Comparison of ENCODE assay signal across 14 cellular contexts in genomic region chr5:147565524-147565923, GRCh38.
DNase-seq lines count a peak whose midpoint lies in the region; ATAC-seq and FAIRE-seq lines count a peak whose summit lies in the region.
"Had no signal": no experiment of that assay in that cellular context is flagged by ENCODE, and none has a peak within 500 bp of the region (broad histone marks: within the 10 kb centered on the region; RNA-seq: fewer than 3 reads in every experiment).

No MANE protein-coding gene starts in this region.

- DNase-seq in AG08396 (ENCODE audit: low spot score) (peak; percentile 12), HTR-8/SVneo (ENCODE audit: insufficient read length, low spot score) (peak; percentile 10), adipocyte (ENCODE audit: low read depth) (peak; percentile 34), HuH-7.5 (ENCODE audit: low spot score) (no peak), NCI-H1105 (lab: John Stamatoyannopoulos, UW) (no peak)
- DNase-seq: activated CD4-positive, alpha-beta T cell treated with anti-CD3 and anti-CD28 coated beads for 48 hours; cerebellar nuclear complex; GDM1; stimulated activated CD4-positive, alpha-beta T cell treated with anti-CD3 and anti-CD28 coated beads, Interleukin-12 subunit alpha, Interleukin-12 subunit beta, amount 100 ng/mL, for 4 hours; T-cell had no signal

- ATAC-seq in HG03565 (IDR thresholded peaks at IDR 0.05; ENCODE audit: unreplicated experiment) (no peak), HG03521 (IDR thresholded peaks at IDR 0.05; ENCODE audit: unreplicated experiment) (no peak)
- ATAC-seq: T-cell had no signal

- H3K4me3 ChIP-seq in adipocyte (ENCODE audit: low read length) (no peak overlapping the region), iPS-20b (ENCODE audit: low read length) (no peak overlapping the region)
- H3K4me3 ChIP-seq: vagina had no signal

- H3K9me3 ChIP-seq in adipocyte (ENCODE audit: control insufficient read depth, low read length) = no peaks in the 10 kb centered on the region
- H3K9me3 ChIP-seq in iPS-20b (ENCODE audit: insufficient read depth, low read depth, low read length) = no peaks in the 10 kb centered on the region
- H3K9me3 ChIP-seq: vagina had no signal

- no peaks in the 10 kb centered on the region for H3K36me3 ChIP-seq in adipocyte (ENCODE audit: control insufficient read depth, insufficient read depth, low read length, severe bottlenecking)
- peaks cover 61% of the 10 kb centered on the region for H3K36me3 ChIP-seq in iPS-20b (ENCODE audit: insufficient read depth, low read depth, low read length)
- H3K36me3 ChIP-seq: vagina had no signal

- FAIRE-seq in HTR-8/SVneo (lab: Jason Lieb, UNC) = no peak

- peak overlapping the region; percentile 21 for H3K27ac ChIP-seq in iPS-20b (ENCODE audit: low read length)
- H3K27ac ChIP-seq: vagina had no signal

- H3K27me3 ChIP-seq in adipocyte (replicated peaks; ENCODE audit: control insufficient read depth, insufficient read depth, low read length) (peaks cover 5% of the 10 kb centered on the region), iPS-20b (ENCODE audit: insufficient read depth, low read length) (no peaks in the 10 kb centered on the region)
- H3K27me3 ChIP-seq: vagina had no signal

- H3K4me1 ChIP-seq in adipocyte (ENCODE audit: control insufficient read depth, insufficient read depth, low read length) = no peaks in the 10 kb centered on the region
- H3K4me1 ChIP-seq in iPS-20b (ENCODE audit: insufficient read depth, low read length) = peaks cover 49% of the 10 kb centered on the region
- H3K4me1 ChIP-seq: vagina had no signal

- no peak overlapping the region for H3K9ac ChIP-seq in adipocyte (ENCODE audit: low read length)
- H3K9ac ChIP-seq in iPS-20b (ENCODE audit: low read depth, low read length) = no peak overlapping the region

Comparison
In these comparisons a context has a peak if more than half of its experiments do, and no peak if none do; other contexts are left out.
1. DNase-seq: peak in AG08396 (single experiment), HTR-8/SVneo (single experiment) and adipocyte (single experiment); none in HuH-7.5 (single experiment) and NCI-H1105 (single experiment).